ENCODE assay signal across 8 cellular contexts in genomic region chr3:156676467-156677119, GRCh38. TPM values are rescaled to one million over a fixed set of nuclear protein-coding genes. Genes with fewer than 3 reads are reported as not detected.
DNase-seq lines count a peak whose midpoint lies in the region; ATAC-seq and TF ChIP-seq lines count a peak whose summit lies in the region.

No MANE protein-coding gene starts in this region.

- H3K9me3 Mint-ChIP-seq in CD8-positive, alpha-beta T cell: no peaks in the 10 kb centered on the region
- H3K9me3 Mint-ChIP-seq in naive thymus-derived CD4-positive, alpha-beta T cell: no peaks in the 10 kb centered on the region

- ATAC-seq in CD8-positive, alpha-beta T cell: peak; percentile 0
- ATAC-seq in naive thymus-derived CD4-positive, alpha-beta T cell: no peak
- no peak for ATAC-seq in HG03196 (IDR thresholded peaks at IDR 0.05; ENCODE audit: unreplicated experiment)
- no peak for ATAC-seq in GM18511 (IDR thresholded peaks at IDR 0.05; ENCODE audit: unreplicated experiment)

- peaks cover 50% of the 10 kb centered on the region for H3K36me3 Mint-ChIP-seq in CD8-positive, alpha-beta T cell
- peaks cover 5 to 52% (median 21%) of the 10 kb centered on the region in 5 donors for H3K36me3 Mint-ChIP-seq in naive thymus-derived CD4-positive, alpha-beta T cell

- POLR2A ChIA-PET in CD8-positive, alpha-beta T cell (lab: Charles Lee): interaction anchor here (0.8 to 6.4 kb wide), 8 partner anchors 8 to 483 kb away, joined by 3 to 52 read pairs (median 5); partner anchors contain the start of genes CCNL1 and SSR3
- POLR2A ChIA-PET in naive thymus-derived CD4-positive, alpha-beta T cell (lab: Charles Lee): interaction anchor here (0.6 to 4.2 kb wide), 12 partner anchors 10 to 483 kb away, joined by 3 to 31 read pairs (median 4); partner anchors contain the start of genes CCNL1 and SSR3

- H3K4me2 ChIP-seq in mammary epithelial cell (ENCODE audit: insufficient read depth, low read depth, low read length): peak overlapping the region; percentile 74

- peaks cover 48% of the 10 kb centered on the region for H3K4me1 ChIP-seq in CD8-positive, alpha-beta T cell (ENCODE audit: insufficient read depth, low read length)
- peaks cover 43% of the 10 kb centered on the region for H3K4me1 ChIP-seq in mammary epithelial cell (ENCODE audit: insufficient read depth, low read length)
- H3K4me1 ChIP-seq in naive thymus-derived CD4-positive, alpha-beta T cell (ENCODE audit: control insufficient read depth in 2 of 2, insufficient read depth in 2 of 2, low read length in 2 of 2): peaks cover 36 to 42% of the 10 kb centered on the region in 2 donors

- no peaks in the 10 kb centered on the region for H3K9me3 ChIP-seq in CD8-positive, alpha-beta T cell (ENCODE audit: low read length)
- no peaks in the 10 kb centered on the region for H3K9me3 ChIP-seq in mammary epithelial cell (replicated peaks; ENCODE audit: insufficient read depth, low read length)
- no peaks in the 10 kb centered on the region for H3K9me3 ChIP-seq in naive thymus-derived CD4-positive, alpha-beta T cell (ENCODE audit: control insufficient read depth in 2 of 3, low read length in 3 of 3)

- dilution Hi-C loops in mammary epithelial cell (cut with HindIII; ENCODE audit: low sequenced_read_pairs): loop anchor here (5.0 kb wide), 1 partner anchor 451 kb away; no protein-coding TSS in a partner anchor

- peak overlapping the region; percentile 97 for H3K4me3 Mint-ChIP-seq in CD8-positive, alpha-beta T cell
- H3K4me3 Mint-ChIP-seq in naive thymus-derived CD4-positive, alpha-beta T cell: peak overlapping the region; percentile 83 to 98 (median 97)

- BruUV-seq in mammary epithelial cell (replicated peaks; lab: Mats Ljungman, UMichigan): no TSS peak

- no peaks in the 10 kb centered on the region for H3K27me3 Mint-ChIP-seq in CD8-positive, alpha-beta T cell (ENCODE audit: low read depth)
- no peaks in the 10 kb centered on the region for H3K27me3 Mint-ChIP-seq in naive thymus-derived CD4-positive, alpha-beta T cell

- intact Hi-C loops in CD8-positive, alpha-beta T cell (cut with DNase I, micrococcal nuclease): loop anchor here (1.0 to 10.0 kb wide), 9 partner anchors 9 to 1438 kb away; partner anchors contain the start of genes GMPS (in 1 of the 2), RSRC1 (in 1 of the 2), SHOX2 (in 1 of the 2) and SLC33A1 (in 1 of the 2)
- intact Hi-C loops in mammary epithelial cell (cut with micrococcal nuclease): loop anchor here (2.0 kb wide), 1 partner anchor 188 kb away; no protein-coding TSS in a partner anchor
- intact Hi-C loops in naive thymus-derived CD4-positive, alpha-beta T cell (cut with micrococcal nuclease): loop anchor here (1.0 to 10.0 kb wide), 5 partner anchors 11 to 1968 kb away; partner anchors contain the start of genes GFM1 (in 1 of the 2), GMPS (in 1 of the 2) and SHOX2 (in 1 of the 2)

- no peak overlapping the region for H3K27ac ChIP-seq in CD8-positive, alpha-beta T cell (ENCODE audit: low read depth, low read length)
- H3K27ac ChIP-seq in mammary epithelial cell (ENCODE audit: insufficient read depth, low read depth, low read length): peak overlapping the region; percentile 99
- H3K27ac ChIP-seq in naive thymus-derived CD4-positive, alpha-beta T cell (ENCODE audit: low read depth, low read length): no peak overlapping the region

- H3K27me3 ChIP-seq in CD8-positive, alpha-beta T cell (ENCODE audit: insufficient read depth, low read length): no peaks in the 10 kb centered on the region
- no peaks in the 10 kb centered on the region for H3K27me3 ChIP-seq in mammary epithelial cell (ENCODE audit: insufficient read depth, low read length)
- H3K27me3 ChIP-seq in naive thymus-derived CD4-positive, alpha-beta T cell (ENCODE audit: control insufficient read depth in 2 of 2, insufficient read depth in 2 of 2, low read length in 2 of 2): no peaks in the 10 kb centered on the region

- WGBS in mammary epithelial cell (ENCODE audit: low coverage, missing lambda C conversion rate): 15% methylated on average over 4 of the region's 4 CpGs

- peaks cover 7% of the 10 kb centered on the region for H3K36me3 ChIP-seq in CD8-positive, alpha-beta T cell (ENCODE audit: insufficient read depth, low read length)
- H3K36me3 ChIP-seq in mammary epithelial cell (ENCODE audit: insufficient read depth, low read length): peaks cover 33% of the 10 kb centered on the region
- peaks cover 0 to 13% (median 9%) of the 10 kb centered on the region in 3 experiments for H3K36me3 ChIP-seq in naive thymus-derived CD4-positive, alpha-beta T cell (ENCODE audit: control insufficient read depth in 2 of 3, insufficient read depth in 3 of 3, low read length in 3 of 3)

- H3K79me2 ChIP-seq in mammary epithelial cell (ENCODE audit: insufficient read depth, low read length): peaks cover 72% of the 10 kb centered on the region

- in situ Hi-C loops in mammary epithelial cell (cut with MboI; ENCODE audit: low sequenced_read_pairs in 2 of 2): loop anchor here (5.0 to 25.0 kb wide), 4 partner anchors 122 to 411 kb away; partner anchors contain the start of gene SSR3 (in 1 of the 2)

- peaks cover 69% of the 10 kb centered on the region for H3K4me1 Mint-ChIP-seq in CD8-positive, alpha-beta T cell (ENCODE audit: low read depth)
- peaks cover 48 to 67% (median 62%) of the 10 kb centered on the region in 7 donors for H3K4me1 Mint-ChIP-seq in naive thymus-derived CD4-positive, alpha-beta T cell

- CTCF ChIA-PET in CD8-positive, alpha-beta T cell (lab: Charles Lee): interaction anchor here (0.6 to 2.4 kb wide), 6 partner anchors 141 to 522 kb away, joined by 3 to 8 read pairs (median 4); no protein-coding TSS in a partner anchor
- CTCF ChIA-PET in mammary epithelial cell (lab: Charles Lee; ENCODE audit: low non-redundant PET): interaction anchor here (0.8 to 1.0 kb wide), 3 partner anchors 122 to 405 kb away, joined by 6 to 19 read pairs (median 17); partner anchors contain the start of gene SSR3
- CTCF ChIA-PET in naive thymus-derived CD4-positive, alpha-beta T cell (lab: Charles Lee): interaction anchor here (1.7 to 1.9 kb wide), 3 partner anchors 10 to 460 kb away, joined by 3 to 7 read pairs (median 5); no protein-coding TSS in a partner anchor

- H3K4me3 ChIP-seq in CD8-positive, alpha-beta T cell (ENCODE audit: low read depth, low read length): no peak overlapping the region
- H3K4me3 ChIP-seq in LNCaP clone FGC (ENCODE audit: low read depth, low read length): no peak overlapping the region
- peak overlapping the region; percentile 61 to 94 (median 76) for H3K4me3 ChIP-seq in mammary epithelial cell (replicated peaks in 1 of 3; ENCODE audit: insufficient read depth in 1 of 3, low read depth in 2 of 3, low read length in 3 of 3)
- peak overlapping the region; percentile 93 for H3K4me3 ChIP-seq in naive thymus-derived CD4-positive, alpha-beta T cell (ENCODE audit: low read length)

- no peak overlapping the region for H2AFZ ChIP-seq in mammary epithelial cell (ENCODE audit: low read depth, low read length)

- H4K20me1 ChIP-seq in mammary epithelial cell (ENCODE audit: insufficient read depth, low read length): no peaks in the 10 kb centered on the region

- DNase-seq in CD8-positive, alpha-beta T cell: no peak
- peak; percentile 40 for DNase-seq in LNCaP clone FGC (ENCODE audit: low read depth)
- DNase-seq in mammary epithelial cell: peak; percentile 78
- no peak for DNase-seq in naive thymus-derived CD4-positive, alpha-beta T cell
- no peak for DNase-seq in amniotic stem cell (lab: John Stamatoyannopoulos, UW)
- no peak for DNase-seq in activated CD4-positive, alpha-beta T cell treated with anti-CD3 and anti-CD28 coated beads for 4 hours

- peak overlapping the region; percentile 85 for H3K27ac Mint-ChIP-seq in CD8-positive, alpha-beta T cell
- H3K27ac Mint-ChIP-seq in naive thymus-derived CD4-positive, alpha-beta T cell: peak overlapping the region; percentile 12 to 97 (median 83)

- peak overlapping the region; percentile 96 for H3K9ac ChIP-seq in mammary epithelial cell (ENCODE audit: insufficient read depth, low read length)

- TF ChIP-seq CTCF in CD8-positive, alpha-beta T cell (IDR thresholded peaks at IDR 0.05): no peak
- no peak for TF ChIP-seq CTCF in LNCaP clone FGC (IDR thresholded peaks at IDR 0.05; ENCODE audit: control insufficient read depth, extremely low read depth, insufficient read depth)
- TF ChIP-seq CTCF in mammary epithelial cell (conservative IDR thresholded peaks at IDR 0.05 in 1 of 2, IDR thresholded peaks at IDR 0.05 in 1 of 2; ENCODE audit: extremely low read depth in 1 of 2, insufficient read depth in 1 of 2, low read depth in 1 of 2, low read length in 2 of 2): no peak

RNA-seq across cellular contexts. Expression of gene TIPARP, which starts 2.2 kb away (rescaled TPM):
- 100 to 1,000 TPM; 265 to 268 TPM for total RNA-seq in CD8-positive, alpha-beta T cell
- total RNA-seq in mammary epithelial cell: 100 to 1,000 TPM; 171 to 229 TPM
- 34.4 TPM for polyA plus RNA-seq in mammary epithelial cell
- 196 TPM for polyA minus RNA-seq in mammary epithelial cell
- 10 to 100 TPM; 59.2 to 66.6 (median 64.3) TPM for total RNA-seq in naive thymus-derived CD4-positive, alpha-beta T cell
- polyA plus RNA-seq in naive thymus-derived CD4-positive, alpha-beta T cell: 1 to 10 TPM; 4.2 to 8.4 TPM

Comparison
In these comparisons a context has a peak if more than half of its experiments do, and no peak if none do; other contexts are left out.
1. DNase-seq: peak in LNCaP clone FGC (single experiment) and mammary epithelial cell (single experiment); none in CD8-positive, alpha-beta T cell (0 of 7), naive thymus-derived CD4-positive, alpha-beta T cell (0 of 9), amniotic stem cell (single experiment) and activated CD4-positive, alpha-beta T cell treated with anti-CD3 and anti-CD28 coated beads for 4 hours (0 of 2).
2. H3K4me3 ChIP-seq: peak in mammary epithelial cell (3 of 3) and naive thymus-derived CD4-positive, alpha-beta T cell (single experiment); none in CD8-positive, alpha-beta T cell (single experiment) and LNCaP clone FGC (single experiment).